Comparison of ENCODE assay signal across 8 cellular contexts in genomic region chr19:17309962-17310461, GRCh38. TPM values are rescaled to one million over a fixed set of nuclear protein-coding genes. Genes with fewer than 3 reads are reported as not detected.
DNase-seq lines count a peak whose midpoint lies in the region; ATAC-seq, FAIRE-seq and TF ChIP-seq lines count a peak whose summit lies in the region.

No MANE protein-coding gene starts in this region.

- peak overlapping the region; percentile 65 for H3K9ac ChIP-seq in HUES64 (ENCODE audit: low read depth, low read length)
- H3K9ac ChIP-seq in muscle layer of colon (ENCODE audit: low read length), result peak overlapping the region; percentile 69

- H3K9me3 ChIP-seq in HUES64 (ENCODE audit: insufficient read depth, low read depth, low read length) (no peaks in the 10 kb centered on the region), muscle layer of colon (ENCODE audit: low read length) (no peaks in the 10 kb centered on the region)

- H3K79me2 ChIP-seq in ACC112 (ENCODE audit: control insufficient read depth, insufficient read depth, low read length, unreplicated experiment), result peaks cover 37% of the 10 kb centered on the region

- DNase-seq in bronchial epithelial cell (ENCODE audit: low read depth), result no peak
- DNase-seq in omental fat pad (ENCODE audit: low spot score), result no peak
- DNase-seq in retina, result no peak
- no peak for DNase-seq in NCI-H69 (lab: John Stamatoyannopoulos, UW)

- no peaks in the 10 kb centered on the region for H3K36me3 ChIP-seq in ACC112 (ENCODE audit: insufficient read depth, low read length)
- peaks cover 25% of the 10 kb centered on the region for H3K36me3 ChIP-seq in HUES64 (ENCODE audit: insufficient read depth, low read length)
- H3K36me3 ChIP-seq in bronchial epithelial cell (ENCODE audit: control insufficient read depth, insufficient read depth, low read length), result peaks cover 17% of the 10 kb centered on the region
- peaks cover 13% of the 10 kb centered on the region for H3K36me3 ChIP-seq in muscle layer of colon (ENCODE audit: insufficient read depth, low read length)

- peak; percentile 13 for FAIRE-seq in bronchial epithelial cell (lab: Jason Lieb, UNC)

- TF ChIP-seq CTCF in bronchial epithelial cell (IDR thresholded peaks at IDR 0.05; ENCODE audit: insufficient read depth, low read length, severe bottlenecking) (no peak), omental fat pad (IDR thresholded peaks at IDR 0.05) (no peak)

- 9% methylated on average over 23 of the region's 23 CpGs for WGBS in HUES64

- ATAC-seq in omental fat pad (ENCODE audit: low FRiP score) (no peak), HG03521 (IDR thresholded peaks at IDR 0.05; ENCODE audit: unreplicated experiment) (no peak)

- no peak overlapping the region for H2AFZ ChIP-seq in ACC112 (ENCODE audit: low read length, unreplicated experiment)

- peak overlapping the region; percentile 88 for H3K4me3 ChIP-seq in ACC112 (ENCODE audit: low read depth, low read length)
- H3K4me3 ChIP-seq in HUES64 (ENCODE audit: low read length), result peak overlapping the region; percentile 86
- H3K4me3 ChIP-seq in bronchial epithelial cell (ENCODE audit: low read depth, low read length), result peak overlapping the region; percentile 76
- peak overlapping the region; percentile 89 to 98 for H3K4me3 ChIP-seq in muscle layer of colon (ENCODE audit: low read depth in 1 of 2, low read length in 2 of 2)

- H3K27ac ChIP-seq in ACC112 (ENCODE audit: low read depth, low read length) (peak overlapping the region; percentile 52), HUES64 (ENCODE audit: low read depth, low read length) (peak overlapping the region; percentile 69), muscle layer of colon (ENCODE audit: low read depth, low read length) (peak overlapping the region; percentile 89)

- peaks cover 28% of the 10 kb centered on the region for H3K4me1 ChIP-seq in ACC112 (ENCODE audit: control insufficient read depth, insufficient read depth, low read length, unreplicated experiment)
- H3K4me1 ChIP-seq in HUES64 (ENCODE audit: insufficient read depth, low read length), result peaks cover 14% of the 10 kb centered on the region
- peaks cover 31% of the 10 kb centered on the region for H3K4me1 ChIP-seq in muscle layer of colon (ENCODE audit: insufficient read depth, low read length)

- H3K27me3 ChIP-seq in ACC112 (ENCODE audit: insufficient read depth, low read length), result no peaks in the 10 kb centered on the region
- no peaks in the 10 kb centered on the region for H3K27me3 ChIP-seq in HUES64 (ENCODE audit: insufficient read depth, low read length)
- no peaks in the 10 kb centered on the region for H3K27me3 ChIP-seq in bronchial epithelial cell (ENCODE audit: control insufficient read depth, insufficient read depth, low read length)
- H3K27me3 ChIP-seq in muscle layer of colon (ENCODE audit: control insufficient read depth in 1 of 2, insufficient read depth in 2 of 2, low read length in 2 of 2), result no peaks in the 10 kb centered on the region

RNA-seq across cellular contexts. Expression of gene DDA1, which starts 0.6 kb away (rescaled TPM):
- polyA plus RNA-seq in HUES64 (2013, experiment 1 of 2), result 50.7 TPM
- 48.0 TPM for polyA plus RNA-seq in HUES64 (2013, experiment 2 of 2)
- total RNA-seq in bronchial epithelial cell (9.0 and 21.1 TPM in 2 replicates), omental fat pad (10 to 100 TPM in 3 of 4 donors, 1 to 10 TPM in 1; 4.6 to 44.4 (median 23.8) TPM)

RNA-seq across cellular contexts. Expression of gene MRPL34, which starts 4.3 kb away (rescaled TPM):
- 68.6 TPM for polyA plus RNA-seq in HUES64 (2013, experiment 1 of 2)
- polyA plus RNA-seq in HUES64 (2013, experiment 2 of 2), result 78.5 TPM
- 23.7 and 24.3 TPM in 2 replicates for total RNA-seq in bronchial epithelial cell
- 100 to 1,000 TPM in 3 of 4 donors, 10 to 100 TPM in 1; 87.9 to 134 (median 119) TPM for total RNA-seq in omental fat pad

RNA-seq across cellular contexts. Expression of gene ABHD8, which starts 6.8 kb away (rescaled TPM):
- 7.6 TPM for polyA plus RNA-seq in HUES64 (2013, experiment 1 of 2)
- 8.1 TPM for polyA plus RNA-seq in HUES64 (2013, experiment 2 of 2)
- total RNA-seq in bronchial epithelial cell (6.1 and 9.9 TPM in 2 replicates), omental fat pad (10 to 100 TPM in 2 of 4 donors, 1 to 10 TPM in 2; 6.1 to 13.2 (median 11.1) TPM)

RNA-seq across cellular contexts. Expression of gene ANO8, which starts 24.6 kb away (rescaled TPM):
- 10.3 TPM for polyA plus RNA-seq in HUES64 (2013, experiment 1 of 2)
- polyA plus RNA-seq in HUES64 (2013, experiment 2 of 2), result 12.1 TPM
- total RNA-seq in bronchial epithelial cell (2.6 and 4.0 TPM in 2 replicates), omental fat pad (1 to 10 TPM; 5.5 to 6.1 (median 5.8) TPM)

RNA-seq across cellular contexts. Expression of gene GTPBP3, which starts 27.3 kb away (rescaled TPM):
- 27.5 TPM for polyA plus RNA-seq in HUES64 (2013, experiment 1 of 2)
- polyA plus RNA-seq in HUES64 (2013, experiment 2 of 2), result 24.0 TPM
- total RNA-seq in bronchial epithelial cell (16.5 and 48.4 TPM in 2 replicates), omental fat pad (10 to 100 TPM in 2 of 4 donors, 1 to 10 TPM in 2; 7.2 to 36.4 (median 12.0) TPM)
